1 cellular context compared by ENCODE assay signal in the genomic region with DNA sequence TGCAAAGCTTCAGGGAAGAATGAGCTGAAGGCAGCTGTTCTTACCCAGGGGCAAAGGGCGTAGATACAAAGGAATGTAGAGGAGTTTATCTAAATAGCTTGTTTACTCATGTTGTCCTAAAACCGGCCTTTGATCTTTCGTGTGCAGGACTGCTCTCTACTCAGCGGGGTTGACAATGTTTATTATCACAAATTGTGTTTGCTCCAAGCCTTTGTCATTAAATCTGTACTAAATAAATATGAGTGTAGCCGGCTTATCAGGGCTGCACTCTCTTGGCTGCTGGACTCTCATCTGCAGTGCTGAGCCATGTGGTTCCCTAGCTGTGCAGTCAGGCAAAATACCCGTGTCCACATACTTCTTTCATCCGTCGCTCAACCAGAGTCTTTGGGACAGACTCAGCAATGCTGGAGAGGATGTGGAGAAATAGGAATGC.
TF ChIP-seq lines count a peak whose summit lies in the region.

No MANE protein-coding gene starts in this region.

TF ChIP-seq in HepG2, 621 proteins besides CTCF, POLR2A, EP300 and RAD21 (continued from another document and continues in another):
- TF ChIP-seq GRHL1 (CRISPR knock-in tag; conservative IDR thresholded peaks at IDR 0.05) (no peak), ATRX (CRISPR knock-in tag; IDR thresholded peaks at IDR 0.05; ENCODE audit: borderline replicate concordance) (no peak), CCAR2 (optimal IDR thresholded peaks at IDR 0.05; ENCODE audit: low read depth, low read length) (no peak), SOX13 (IDR thresholded peaks at IDR 0.05) (peak; percentile 87), SOX13 (CRISPR knock-in tag; conservative IDR thresholded peaks at IDR 0.05 in 1 of 2, IDR thresholded peaks at IDR 0.05 in 1 of 2) (peak in 1 of 2 experiments; percentile 97; a peak in 2 of 4 replicates), SCMH1 (CRISPR knock-in tag; IDR thresholded peaks at IDR 0.05; ENCODE audit: borderline replicate concordance) (no peak), ZFP36L1 (CRISPR knock-in tag; IDR thresholded peaks at IDR 0.05) (no peak), ZNF484 (CRISPR knock-in tag; IDR thresholded peaks at IDR 0.05; ENCODE audit: borderline replicate concordance, low read depth) (no peak), MEIS1 (CRISPR knock-in tag; IDR thresholded peaks at IDR 0.05; ENCODE audit: borderline replicate concordance) (no peak), TFAP4 (IDR thresholded peaks at IDR 0.05; ENCODE audit: borderline replicate concordance, low read depth) (peak; percentile 73), HNRNPH1 (optimal IDR thresholded peaks at IDR 0.05; ENCODE audit: low read depth, low read length) (no peak), ZNF33A (CRISPR knock-in tag; IDR thresholded peaks at IDR 0.05; ENCODE audit: borderline replicate concordance) (no peak), MBNL3 (CRISPR knock-in tag; conservative IDR thresholded peaks at IDR 0.05) (no peak), SSRP1 (CRISPR knock-in tag; IDR thresholded peaks at IDR 0.05) (no peak), KAT8 (CRISPR knock-in tag; IDR thresholded peaks at IDR 0.05) (peak; percentile 27; the same call in 1 of the 2 replicates), ZNF879 (CRISPR knock-in tag; IDR thresholded peaks at IDR 0.05) (no peak), SP4 (CRISPR knock-in tag; IDR thresholded peaks at IDR 0.05) (no peak), ZSCAN25 (CRISPR knock-in tag; IDR thresholded peaks at IDR 0.05) (0 out of 2 replicates have a peak, but pooled peaks have one; percentile 40), HNF4A (CRISPR knock-in tag; IDR thresholded peaks at IDR 0.05) (peak; percentile 86), ATF7-NPFF (CRISPR knock-in tag; IDR thresholded peaks at IDR 0.05; ENCODE audit: low read depth) (no peak), NFKBIZ (CRISPR knock-in tag; IDR thresholded peaks at IDR 0.05) (peak; percentile 30; the same call in 1 of the 2 replicates), SUZ12 (IDR thresholded peaks at IDR 0.05; ENCODE audit: low read depth, low read length) (no peak), PHF20 (CRISPR knock-in tag; IDR thresholded peaks at IDR 0.05) (no peak), SMC3 (IDR thresholded peaks at IDR 0.05; ENCODE audit: low read length) (peak; percentile 28; the same call in 1 of the 2 replicates), ARNTL (CRISPR knock-in tag; IDR thresholded peaks at IDR 0.05) (0 out of 2 replicates have a peak, but pooled peaks have one; percentile 41), BCL6 (CRISPR knock-in tag; IDR thresholded peaks at IDR 0.05) (peak; percentile 87), NBN (conservative IDR thresholded peaks at IDR 0.05) (no peak), NAIF1 (CRISPR knock-in tag; IDR thresholded peaks at IDR 0.05; ENCODE audit: borderline replicate concordance) (no peak), SRSF9 (IDR thresholded peaks at IDR 0.05; ENCODE audit: borderline replicate concordance, insufficient read depth, low read depth, low read length, poor library complexity, severe bottlenecking) (no peak), CREB1 (IDR thresholded peaks at IDR 0.05) (no peak), CREB1 (CRISPR knock-in tag; IDR thresholded peaks at IDR 0.05) (peak; percentile 25; the same call in 1 of the 2 replicates), HMG20B (CRISPR knock-in tag; conservative IDR thresholded peaks at IDR 0.05) (peak; percentile 100), ZNF850 (CRISPR knock-in tag; conservative IDR thresholded peaks at IDR 0.05) (no peak), AGO2 (optimal IDR thresholded peaks at IDR 0.05; ENCODE audit: low read depth, low read length) (no peak), MAFG (CRISPR knock-in tag; IDR thresholded peaks at IDR 0.05) (no peak), BHLHE40 (IDR thresholded peaks at IDR 0.05; ENCODE audit: low read length) (peak; percentile 38; the same call in 1 of the 2 replicates), ZNF780A (CRISPR knock-in tag; IDR thresholded peaks at IDR 0.05) (no peak), ZNF747 (CRISPR knock-in tag; IDR thresholded peaks at IDR 0.05; ENCODE audit: borderline replicate concordance) (no peak), NCOA5 (CRISPR knock-in tag; IDR thresholded peaks at IDR 0.05) (no peak), SMARCE1 (IDR thresholded peaks at IDR 0.05; ENCODE audit: borderline replicate concordance) (no peak)
- TF ChIP-seq, protein P1, sequence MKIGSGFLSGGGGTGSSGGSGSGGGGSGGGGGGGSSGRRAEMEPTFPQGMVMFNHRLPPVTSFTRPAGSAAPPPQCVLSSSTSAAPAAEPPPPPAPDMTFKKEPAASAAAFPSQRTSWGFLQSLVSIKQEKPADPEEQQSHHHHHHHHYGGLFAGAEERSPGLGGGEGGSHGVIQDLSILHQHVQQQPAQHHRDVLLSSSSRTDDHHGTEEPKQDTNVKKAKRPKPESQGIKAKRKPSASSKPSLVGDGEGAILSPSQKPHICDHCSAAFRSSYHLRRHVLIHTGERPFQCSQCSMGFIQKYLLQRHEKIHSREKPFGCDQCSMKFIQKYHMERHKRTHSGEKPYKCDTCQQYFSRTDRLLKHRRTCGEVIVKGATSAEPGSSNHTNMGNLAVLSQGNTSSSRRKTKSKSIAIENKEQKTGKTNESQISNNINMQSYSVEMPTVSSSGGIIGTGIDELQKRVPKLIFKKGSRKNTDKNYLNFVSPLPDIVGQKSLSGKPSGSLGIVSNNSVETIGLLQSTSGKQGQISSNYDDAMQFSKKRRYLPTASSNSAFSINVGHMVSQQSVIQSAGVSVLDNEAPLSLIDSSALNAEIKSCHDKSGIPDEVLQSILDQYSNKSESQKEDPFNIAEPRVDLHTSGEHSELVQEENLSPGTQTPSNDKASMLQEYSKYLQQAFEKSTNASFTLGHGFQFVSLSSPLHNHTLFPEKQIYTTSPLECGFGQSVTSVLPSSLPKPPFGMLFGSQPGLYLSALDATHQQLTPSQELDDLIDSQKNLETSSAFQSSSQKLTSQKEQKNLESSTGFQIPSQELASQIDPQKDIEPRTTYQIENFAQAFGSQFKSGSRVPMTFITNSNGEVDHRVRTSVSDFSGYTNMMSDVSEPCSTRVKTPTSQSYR (CRISPR knock-in tag; IDR thresholded peaks at IDR 0.05; ENCODE audit: borderline replicate concordance): peak; percentile 45; the same call in 1 of the 2 replicates
- TF ChIP-seq, protein P2, sequence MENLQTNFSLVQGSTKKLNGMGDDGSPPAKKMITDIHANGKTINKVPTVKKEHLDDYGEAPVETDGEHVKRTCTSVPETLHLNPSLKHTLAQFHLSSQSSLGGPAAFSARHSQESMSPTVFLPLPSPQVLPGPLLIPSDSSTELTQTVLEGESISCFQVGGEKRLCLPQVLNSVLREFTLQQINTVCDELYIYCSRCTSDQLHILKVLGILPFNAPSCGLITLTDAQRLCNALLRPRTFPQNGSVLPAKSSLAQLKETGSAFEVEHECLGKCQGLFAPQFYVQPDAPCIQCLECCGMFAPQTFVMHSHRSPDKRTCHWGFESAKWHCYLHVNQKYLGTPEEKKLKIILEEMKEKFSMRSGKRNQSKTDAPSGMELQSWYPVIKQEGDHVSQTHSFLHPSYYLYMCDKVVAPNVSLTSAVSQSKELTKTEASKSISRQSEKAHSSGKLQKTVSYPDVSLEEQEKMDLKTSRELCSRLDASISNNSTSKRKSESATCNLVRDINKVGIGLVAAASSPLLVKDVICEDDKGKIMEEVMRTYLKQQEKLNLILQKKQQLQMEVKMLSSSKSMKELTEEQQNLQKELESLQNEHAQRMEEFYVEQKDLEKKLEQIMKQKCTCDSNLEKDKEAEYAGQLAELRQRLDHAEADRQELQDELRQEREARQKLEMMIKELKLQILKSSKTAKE (CRISPR knock-in tag; IDR thresholded peaks at IDR 0.05; ENCODE audit: borderline replicate concordance): peak; percentile 46; the same call in 1 of the 2 replicates
- TF ChIP-seq, protein P3, sequence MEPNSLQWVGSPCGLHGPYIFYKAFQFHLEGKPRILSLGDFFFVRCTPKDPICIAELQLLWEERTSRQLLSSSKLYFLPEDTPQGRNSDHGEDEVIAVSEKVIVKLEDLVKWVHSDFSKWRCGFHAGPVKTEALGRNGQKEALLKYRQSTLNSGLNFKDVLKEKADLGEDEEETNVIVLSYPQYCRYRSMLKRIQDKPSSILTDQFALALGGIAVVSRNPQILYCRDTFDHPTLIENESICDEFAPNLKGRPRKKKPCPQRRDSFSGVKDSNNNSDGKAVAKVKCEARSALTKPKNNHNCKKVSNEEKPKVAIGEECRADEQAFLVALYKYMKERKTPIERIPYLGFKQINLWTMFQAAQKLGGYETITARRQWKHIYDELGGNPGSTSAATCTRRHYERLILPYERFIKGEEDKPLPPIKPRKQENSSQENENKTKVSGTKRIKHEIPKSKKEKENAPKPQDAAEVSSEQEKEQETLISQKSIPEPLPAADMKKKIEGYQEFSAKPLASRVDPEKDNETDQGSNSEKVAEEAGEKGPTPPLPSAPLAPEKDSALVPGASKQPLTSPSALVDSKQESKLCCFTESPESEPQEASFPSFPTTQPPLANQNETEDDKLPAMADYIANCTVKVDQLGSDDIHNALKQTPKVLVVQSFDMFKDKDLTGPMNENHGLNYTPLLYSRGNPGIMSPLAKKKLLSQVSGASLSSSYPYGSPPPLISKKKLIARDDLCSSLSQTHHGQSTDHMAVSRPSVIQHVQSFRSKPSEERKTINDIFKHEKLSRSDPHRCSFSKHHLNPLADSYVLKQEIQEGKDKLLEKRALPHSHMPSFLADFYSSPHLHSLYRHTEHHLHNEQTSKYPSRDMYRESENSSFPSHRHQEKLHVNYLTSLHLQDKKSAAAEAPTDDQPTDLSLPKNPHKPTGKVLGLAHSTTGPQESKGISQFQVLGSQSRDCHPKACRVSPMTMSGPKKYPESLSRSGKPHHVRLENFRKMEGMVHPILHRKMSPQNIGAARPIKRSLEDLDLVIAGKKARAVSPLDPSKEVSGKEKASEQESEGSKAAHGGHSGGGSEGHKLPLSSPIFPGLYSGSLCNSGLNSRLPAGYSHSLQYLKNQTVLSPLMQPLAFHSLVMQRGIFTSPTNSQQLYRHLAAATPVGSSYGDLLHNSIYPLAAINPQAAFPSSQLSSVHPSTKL (CRISPR knock-in tag; IDR thresholded peaks at IDR 0.05): peak; percentile 94
- TF ChIP-seq, protein P4, sequence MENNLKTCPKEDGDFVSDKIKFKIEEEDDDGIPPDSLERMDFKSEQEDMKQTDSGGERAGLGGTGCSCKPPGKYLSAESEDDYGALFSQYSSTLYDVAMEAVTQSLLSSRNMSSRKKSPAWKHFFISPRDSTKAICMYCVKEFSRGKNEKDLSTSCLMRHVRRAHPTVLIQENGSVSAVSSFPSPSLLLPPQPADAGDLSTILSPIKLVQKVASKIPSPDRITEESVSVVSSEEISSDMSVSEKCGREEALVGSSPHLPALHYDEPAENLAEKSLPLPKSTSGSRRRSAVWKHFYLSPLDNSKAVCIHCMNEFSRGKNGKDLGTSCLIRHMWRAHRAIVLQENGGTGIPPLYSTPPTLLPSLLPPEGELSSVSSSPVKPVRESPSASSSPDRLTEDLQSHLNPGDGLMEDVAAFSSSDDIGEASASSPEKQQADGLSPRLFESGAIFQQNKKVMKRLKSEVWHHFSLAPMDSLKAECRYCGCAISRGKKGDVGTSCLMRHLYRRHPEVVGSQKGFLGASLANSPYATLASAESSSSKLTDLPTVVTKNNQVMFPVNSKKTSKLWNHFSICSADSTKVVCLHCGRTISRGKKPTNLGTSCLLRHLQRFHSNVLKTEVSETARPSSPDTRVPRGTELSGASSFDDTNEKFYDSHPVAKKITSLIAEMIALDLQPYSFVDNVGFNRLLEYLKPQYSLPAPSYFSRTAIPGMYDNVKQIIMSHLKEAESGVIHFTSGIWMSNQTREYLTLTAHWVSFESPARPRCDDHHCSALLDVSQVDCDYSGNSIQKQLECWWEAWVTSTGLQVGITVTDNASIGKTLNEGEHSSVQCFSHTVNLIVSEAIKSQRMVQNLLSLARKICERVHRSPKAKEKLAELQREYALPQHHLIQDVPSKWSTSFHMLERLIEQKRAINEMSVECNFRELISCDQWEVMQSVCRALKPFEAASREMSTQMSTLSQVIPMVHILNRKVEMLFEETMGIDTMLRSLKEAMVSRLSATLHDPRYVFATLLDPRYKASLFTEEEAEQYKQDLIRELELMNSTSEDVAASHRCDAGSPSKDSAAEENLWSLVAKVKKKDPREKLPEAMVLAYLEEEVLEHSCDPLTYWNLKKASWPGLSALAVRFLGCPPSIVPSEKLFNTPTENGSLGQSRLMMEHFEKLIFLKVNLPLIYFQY (CRISPR knock-in tag; IDR thresholded peaks at IDR 0.05; ENCODE audit: borderline replicate concordance): no peak
- TF ChIP-seq, protein P5, sequence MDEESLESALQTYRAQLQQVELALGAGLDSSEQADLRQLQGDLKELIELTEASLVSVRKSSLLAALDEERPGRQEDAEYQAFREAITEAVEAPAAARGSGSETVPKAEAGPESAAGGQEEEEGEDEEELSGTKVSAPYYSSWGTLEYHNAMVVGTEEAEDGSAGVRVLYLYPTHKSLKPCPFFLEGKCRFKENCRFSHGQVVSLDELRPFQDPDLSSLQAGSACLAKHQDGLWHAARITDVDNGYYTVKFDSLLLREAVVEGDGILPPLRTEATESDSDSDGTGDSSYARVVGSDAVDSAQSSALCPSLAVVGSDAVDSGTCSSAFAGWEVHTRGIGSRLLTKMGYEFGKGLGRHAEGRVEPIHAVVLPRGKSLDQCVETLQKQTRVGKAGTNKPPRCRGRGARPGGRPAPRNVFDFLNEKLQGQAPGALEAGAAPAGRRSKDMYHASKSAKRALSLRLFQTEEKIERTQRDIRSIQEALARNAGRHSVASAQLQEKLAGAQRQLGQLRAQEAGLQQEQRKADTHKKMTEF (CRISPR knock-in tag; IDR thresholded peaks at IDR 0.05): peak; percentile 84
- TF ChIP-seq, protein P6, sequence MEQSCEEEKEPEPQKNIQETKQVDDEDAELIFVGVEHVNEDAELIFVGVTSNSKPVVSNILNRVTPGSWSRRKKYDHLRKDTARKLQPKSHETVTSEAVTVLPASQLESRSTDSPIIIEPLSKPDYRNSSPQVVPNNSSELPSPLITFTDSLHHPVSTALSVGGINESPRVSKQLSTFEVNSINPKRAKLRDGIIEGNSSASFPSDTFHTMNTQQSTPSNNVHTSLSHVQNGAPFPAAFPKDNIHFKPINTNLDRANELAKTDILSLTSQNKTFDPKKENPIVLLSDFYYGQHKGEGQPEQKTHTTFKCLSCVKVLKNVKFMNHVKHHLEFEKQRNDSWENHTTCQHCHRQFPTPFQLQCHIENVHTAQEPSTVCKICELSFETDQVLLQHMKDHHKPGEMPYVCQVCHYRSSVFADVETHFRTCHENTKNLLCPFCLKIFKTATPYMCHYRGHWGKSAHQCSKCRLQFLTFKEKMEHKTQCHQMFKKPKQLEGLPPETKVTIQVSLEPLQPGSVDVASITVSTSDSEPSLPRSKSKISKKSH (CRISPR knock-in tag; IDR thresholded peaks at IDR 0.05; ENCODE audit: borderline replicate concordance): no peak
